Comparison of ENCODE assay signal across 8 cellular contexts in the genomic region with DNA sequence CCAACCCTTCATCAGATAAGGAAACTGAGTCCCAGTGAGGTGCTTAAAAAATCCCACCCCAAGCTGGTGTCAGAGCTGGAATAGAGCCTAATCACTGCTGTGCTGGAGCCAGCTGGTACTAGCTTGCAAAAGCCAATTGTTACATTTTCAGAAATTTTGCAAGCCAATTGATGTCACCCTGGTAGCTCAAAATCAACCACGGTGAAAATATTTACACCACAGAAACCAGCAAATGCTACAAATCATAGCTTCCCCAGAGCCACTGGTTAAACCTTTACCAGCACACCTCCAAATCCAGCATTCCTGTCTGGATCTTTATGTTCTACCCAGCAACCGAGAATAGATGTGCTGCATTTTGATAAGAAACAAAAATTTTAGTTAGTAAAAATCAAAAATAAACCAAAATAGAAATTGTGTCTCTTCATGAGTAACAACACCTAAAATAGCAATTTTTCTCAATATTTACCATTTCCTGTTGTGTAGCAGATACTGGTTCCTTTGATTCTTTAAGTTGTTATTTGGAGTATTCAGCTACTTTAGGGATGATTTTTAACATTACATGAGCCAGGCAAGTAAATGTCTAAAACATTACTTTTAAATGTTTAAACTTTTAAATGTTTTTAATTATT. TPM values are rescaled to one million over a fixed set of nuclear protein-coding genes. Genes with fewer than 3 reads are reported as not detected.
DNase-seq lines count a peak whose midpoint lies in the region; ATAC-seq and TF ChIP-seq lines count a peak whose summit lies in the region.

No MANE protein-coding gene starts in this region.

- no peaks in the 10 kb centered on the region for H3K23me2 ChIP-seq in H9 (ENCODE audit: insufficient read length, low read depth, low read length, poor library complexity, severe bottlenecking)

- no peak overlapping the region for H2AK5ac ChIP-seq in H9 (ENCODE audit: insufficient read length, low read length)

- no peak overlapping the region for H2BK15ac ChIP-seq in H9 (ENCODE audit: low read depth, low read length)

- H2AFZ ChIP-seq in H9 (ENCODE audit: low read length), result no peak overlapping the region

- H3K4me1 ChIP-seq in H9 (ENCODE audit: insufficient read depth, low read length), result peaks cover 3% of the 10 kb centered on the region; the same call in 1 of the 2 replicates

- peak; percentile 35 for ATAC-seq in GM18508 (IDR thresholded peaks at IDR 0.05; ENCODE audit: insufficient read depth, unreplicated experiment)
- ATAC-seq in natural killer cell treated with Interleukin-12 subunit alpha and Interleukin-12 subunit beta and Interleukin-15 and Interleukin-18, amount 100 ng/mL, for 72 hours, result no peak

- no peak overlapping the region; a peak in 1 of 5 replicates for H3K4me3 Mint-ChIP-seq in H9
- H3K4me3 Mint-ChIP-seq in natural killer cell treated with Interleukin-12 subunit alpha and Interleukin-12 subunit beta and Interleukin-15 and Interleukin-18, amount 100 ng/mL, for 72 hours, result no peak overlapping the region

- no peak overlapping the region for H3K56ac ChIP-seq in H9 (ENCODE audit: insufficient read length, low read depth, low read length)

- H3K14ac ChIP-seq in H9 (ENCODE audit: insufficient read depth, low read length), result no peak overlapping the region; the same call in 1 of the 2 replicates

- H3K27me3 Mint-ChIP-seq in H9 (ENCODE audit: low read depth), result no peaks in the 10 kb centered on the region
- H3K27me3 Mint-ChIP-seq in natural killer cell treated with Interleukin-12 subunit alpha and Interleukin-12 subunit beta and Interleukin-15 and Interleukin-18, amount 100 ng/mL, for 72 hours, result peaks cover 0 to 3% of the 10 kb centered on the region in 2 donors

- no peaks in the 10 kb centered on the region for H3K79me2 ChIP-seq in H9 (ENCODE audit: insufficient read depth, low read length)

- no peak overlapping the region for H4K91ac ChIP-seq in H9 (ENCODE audit: insufficient read length, low read depth, low read length)

- no peaks in the 10 kb centered on the region for H3K27me3 ChIP-seq in H9 (ENCODE audit: insufficient read depth, low read length)

- TF ChIP-seq CTCF in H9 (conservative IDR thresholded peaks at IDR 0.05), result no peak

- no peak overlapping the region for H3K9ac ChIP-seq in H9 (ENCODE audit: extremely low read depth, insufficient read length, low read length)

- H3K4ac ChIP-seq in H9 (ENCODE audit: low read depth, low read length), result no peak overlapping the region

- no peak overlapping the region for H3K18ac ChIP-seq in H9 (ENCODE audit: insufficient read length, low read depth, low read length)

- H3K27ac Mint-ChIP-seq in H9, result peak overlapping the region in 2 of 3 experiments; percentile 27 to 39; a peak in 2 of 7 replicates
- H3K27ac Mint-ChIP-seq in natural killer cell treated with Interleukin-12 subunit alpha and Interleukin-12 subunit beta and Interleukin-15 and Interleukin-18, amount 100 ng/mL, for 72 hours, result no peak overlapping the region

- H3K4me2 ChIP-seq in H9 (ENCODE audit: insufficient read depth, insufficient read length, low read length), result no peak overlapping the region

- H3K79me1 ChIP-seq in H9 (ENCODE audit: insufficient read depth, low read depth, low read length, poor library complexity, severe bottlenecking), result no peaks in the 10 kb centered on the region

- H2BK5ac ChIP-seq in H9 (ENCODE audit: insufficient read length, low read length), result no peak overlapping the region

- no peaks in the 10 kb centered on the region for H3K9me3 Mint-ChIP-seq in H9
- no peaks in the 10 kb centered on the region for H3K9me3 Mint-ChIP-seq in natural killer cell treated with Interleukin-12 subunit alpha and Interleukin-12 subunit beta and Interleukin-15 and Interleukin-18, amount 100 ng/mL, for 72 hours

- peaks cover 3 to 18% (median 14%) of the 10 kb centered on the region in 3 experiments; a peak in 6 of 7 replicates for H3K36me3 Mint-ChIP-seq in H9 (ENCODE audit: insufficient read depth in 1 of 3, low read depth in 3 of 3)
- H3K36me3 Mint-ChIP-seq in natural killer cell treated with Interleukin-12 subunit alpha and Interleukin-12 subunit beta and Interleukin-15 and Interleukin-18, amount 100 ng/mL, for 72 hours, result no peaks in the 10 kb centered on the region

- no peaks in the 10 kb centered on the region for H3K9me3 ChIP-seq in H9 (ENCODE audit: control insufficient read depth, low read depth, low read length)

- H2BK120ac ChIP-seq in H9 (ENCODE audit: low read depth, low read length, poor library complexity, severe bottlenecking), result no peak overlapping the region

- WGBS in H9 (ENCODE audit: extremely low coverage, insufficient read length, low lambda C conversion rate), result no CpG with 5 or more reads among the region's 2 CpGs

- H3K4me1 Mint-ChIP-seq in H9, result peaks cover 30 to 37% of the 10 kb centered on the region in 2 experiments
- peaks cover 5 to 6% of the 10 kb centered on the region in 2 donors for H3K4me1 Mint-ChIP-seq in natural killer cell treated with Interleukin-12 subunit alpha and Interleukin-12 subunit beta and Interleukin-15 and Interleukin-18, amount 100 ng/mL, for 72 hours (ENCODE audit: low read depth in 2 of 2)

- H3K27ac ChIP-seq in H9 (ENCODE audit: insufficient read length, low read depth, low read length), result no peak overlapping the region
- peak overlapping the region; percentile 59 for H3K27ac ChIP-seq in epithelial cell of prostate

- DNase-seq in H9 (no peak), NCI-H1694 (lab: John Stamatoyannopoulos, UW) (peak; percentile 14), epithelial cell of prostate (ENCODE audit: low read depth, low spot score) (no peak), putamen (ENCODE audit: low spot score) (peak; percentile 52)
- no peak for DNase-seq in natural killer cell treated with Interleukin-12 subunit alpha and Interleukin-12 subunit beta and Interleukin-15 and Interleukin-18, amount 100 ng/mL, for 72 hours (ENCODE audit: low spot score)
- DNase-seq in stimulated activated CD4-positive, alpha-beta T cell treated with anti-CD3 and anti-CD28 coated beads, Interleukin-2, amount 100 ng/mL, for 24 hours, result no peak
- DNase-seq in stimulated activated CD4-positive, alpha-beta T cell treated with anti-CD3 and anti-CD28 coated beads, Interleukin-4, amount 100 ng/mL, for 1 hour, result no peak

- H3T11ph ChIP-seq in H9 (ENCODE audit: low read length), result no peak overlapping the region

- no peak overlapping the region for H3K23ac ChIP-seq in H9 (ENCODE audit: insufficient read length, low read depth, low read length)

- H4K5ac ChIP-seq in H9 (ENCODE audit: insufficient read length, low read depth, low read length), result no peak overlapping the region

- no peaks in the 10 kb centered on the region for H4K20me1 ChIP-seq in H9 (ENCODE audit: control insufficient read depth, insufficient read depth, insufficient read length)

- no peak overlapping the region for H2BK20ac ChIP-seq in H9 (ENCODE audit: low read depth, low read length, poor library complexity, severe bottlenecking)

- H4K8ac ChIP-seq in H9 (replicated peaks; ENCODE audit: insufficient read length, low read depth, low read length), result no peak overlapping the region

- no peak overlapping the region for H2BK12ac ChIP-seq in H9 (ENCODE audit: insufficient read length, low read depth, low read length)

RNA-seq across cellular contexts. Expression of gene LCA5, which starts 7.2 kb away (rescaled TPM):
- total RNA-seq in H9 (2021), result 2.3 TPM in 2 replicates
- total RNA-seq in natural killer cell treated with Interleukin-12 subunit alpha and Interleukin-12 subunit beta and Interleukin-15 and Interleukin-18, amount 100 ng/mL, for 72 hours, result under 1 TPM; 0.07 to 0.08 TPM

Comparison
In these comparisons a context has a peak if more than half of its experiments do, and no peak if none do; other contexts are left out.
1. DNase-seq: peak in NCI-H1694 (single experiment) and putamen (single experiment); none in H9 (single experiment), epithelial cell of prostate (single experiment), natural killer cell treated with Interleukin-12 subunit alpha and Interleukin-12 subunit beta and Interleukin-15 and Interleukin-18, amount 100 ng/mL, for 72 hours (single experiment), stimulated activated CD4-positive, alpha-beta T cell treated with anti-CD3 and anti-CD28 coated beads, Interleukin-2, amount 100 ng/mL, for 24 hours (0 of 2) and stimulated activated CD4-positive, alpha-beta T cell treated with anti-CD3 and anti-CD28 coated beads, Interleukin-4, amount 100 ng/mL, for 1 hour (single experiment).
2. H3K27ac Mint-ChIP-seq: peak in H9 (2 of 3); none in natural killer cell treated with Interleukin-12 subunit alpha and Interleukin-12 subunit beta and Interleukin-15 and Interleukin-18, amount 100 ng/mL, for 72 hours (0 of 2).